7 cellular contexts compared by ENCODE assay signal in genomic region chr3:178385280-178385952, GRCh38.
DNase-seq lines count a peak whose midpoint lies in the region; ATAC-seq and TF ChIP-seq lines count a peak whose summit lies in the region.

No MANE protein-coding gene starts in this region.

- CTCF ChIA-PET in activated B cell treated with CpG ODN at 0.5 μM for 24 hours (lab: Charles Lee), result interaction anchor here (0.8 to 3.7 kb wide), 4 partner anchors 9 to 1513 kb away, joined by 3 to 45 read pairs (median 7); no protein-coding TSS in a partner anchor

- H3K9me3 Mint-ChIP-seq in activated B cell treated with CpG ODN at 0.5 μM for 24 hours, result no peaks in the 10 kb centered on the region

- ATAC-seq in GM21515 (IDR thresholded peaks at IDR 0.05; ENCODE audit: unreplicated experiment), result peak; percentile 52
- peak; percentile 28 for ATAC-seq in activated B cell treated with CpG ODN at 0.5 μM for 24 hours (ENCODE audit: low read depth)
- peak; percentile 80 for ATAC-seq in Right ventricle myocardium superior (ENCODE audit: poor library complexity)
- ATAC-seq in HG02870 (IDR thresholded peaks at IDR 0.05; ENCODE audit: unreplicated experiment), result no peak

- POLR2A ChIA-PET in activated B cell treated with CpG ODN at 0.5 μM for 24 hours (lab: Charles Lee), result interaction anchor here (0.5 kb wide), 1 partner anchor 1218 kb away, joined by 5 read pairs; no protein-coding TSS in a partner anchor

- intact Hi-C loops in activated B cell treated with CpG ODN at 0.5 μM for 24 hours (cut with micrococcal nuclease) (loop anchor here (1.0 to 10.0 kb wide), 5 partner anchors 1031 to 1513 kb away; partner anchors contain the start of gene TBL1XR1), Right ventricle myocardium superior (cut with DNase I) (no loop called here)

- no peaks in the 10 kb centered on the region for H3K4me1 Mint-ChIP-seq in activated B cell treated with CpG ODN at 0.5 μM for 24 hours

- DNase-seq in DMS79 (lab: John Stamatoyannopoulos, UW) (peak; percentile 2), NCI-H1436 treated with DMSO at 0.1 percent for 48 hours (lab: John Stamatoyannopoulos, UW) (peak; percentile 40), activated B cell treated with CpG ODN at 0.5 μM for 24 hours (no peak), Right ventricle myocardium superior (no peak), renal cortical epithelial cell (ENCODE audit: low read depth) (peak; percentile 34)

- H3K36me3 Mint-ChIP-seq in activated B cell treated with CpG ODN at 0.5 μM for 24 hours (ENCODE audit: low read depth), result no peaks in the 10 kb centered on the region

- H3K27ac Mint-ChIP-seq in activated B cell treated with CpG ODN at 0.5 μM for 24 hours, result no peak overlapping the region

- H3K27me3 Mint-ChIP-seq in activated B cell treated with CpG ODN at 0.5 μM for 24 hours, result no peaks in the 10 kb centered on the region

- H3K4me3 Mint-ChIP-seq in activated B cell treated with CpG ODN at 0.5 μM for 24 hours, result no peak overlapping the region

- peak; percentile 49 for TF ChIP-seq CTCF in activated B cell treated with CpG ODN at 0.5 μM for 24 hours (IDR thresholded peaks at IDR 0.05)

Comparison
In these comparisons a context has a peak if more than half of its experiments do, and no peak if none do; other contexts are left out.
1. DNase-seq: peak in DMS79 (single experiment), NCI-H1436 treated with DMSO at 0.1 percent for 48 hours (single experiment) and renal cortical epithelial cell (single experiment); none in activated B cell treated with CpG ODN at 0.5 μM for 24 hours (single experiment) and Right ventricle myocardium superior (single experiment).